In genomic region chr10:73251683-73252444, GRCh38 we compare ENCODE assay signal across 1 cellular context.
TF ChIP-seq lines count a peak whose summit lies in the region.

No MANE protein-coding gene starts in this region.

TF ChIP-seq in H1, 55 proteins besides CTCF, POLR2A, EP300 and RAD21 (continued from another document):
- no peak for TF ChIP-seq ATF2 (IDR thresholded peaks at IDR 0.05; ENCODE audit: low read length)
- no peak for TF ChIP-seq TEAD4 (IDR thresholded peaks at IDR 0.05; ENCODE audit: low read depth, low read length)
- TF ChIP-seq JUND (IDR thresholded peaks at IDR 0.05; ENCODE audit: low read length) = no peak
- TF ChIP-seq HDAC2 (IDR thresholded peaks at IDR 0.05; ENCODE audit: borderline replicate concordance in 1 of 2, low read depth in 2 of 2, low read length in 2 of 2) = 0 out of 4 replicates have a peak, but pooled peaks of 1 of the 2 experiments have one; percentile 1
- no peak for TF ChIP-seq TCF12 (IDR thresholded peaks at IDR 0.05; ENCODE audit: low read depth, low read length)
- no peak for TF ChIP-seq RFX5 (IDR thresholded peaks at IDR 0.05; ENCODE audit: borderline replicate concordance, low read depth, low read length)
- TF ChIP-seq FOSL1 (IDR thresholded peaks at IDR 0.05; ENCODE audit: insufficient read depth, low read depth, low read length) = no peak
- 0 out of 2 replicates have a peak, but pooled peaks have one; percentile 28 for TF ChIP-seq POLR2AphosphoS5 (IDR thresholded peaks at IDR 0.05; ENCODE audit: low read depth, low read length)
